Comparison of ENCODE assay signal across 18 cellular contexts in genomic region chr2:48120759-48121242, GRCh38.
A peak's percentile ranks its signal among the peaks of the same experiment; 100 is the strongest.
DNase-seq lines count a peak whose midpoint lies in the region; ATAC-seq, FAIRE-seq and TF ChIP-seq lines count a peak whose summit lies in the region.
"Had no signal": no experiment of that assay in that cellular context is flagged by ENCODE, and none has a peak within 500 bp of the region (broad histone marks: within the 10 kb centered on the region; RNA-seq: fewer than 3 reads in every experiment).

No MANE protein-coding gene starts in this region.

- peak; percentile 55 for DNase-seq in MCF 10A (ENCODE audit: unreplicated experiment)
- DNase-seq in breast epithelium (ENCODE audit: low spot score in 2 of 2): no peak
- peak; percentile 98 for DNase-seq in SIG-M5 treated with dmso at 0.1 percent for 504 hours (lab: John Stamatoyannopoulos, UW; ENCODE audit: unreplicated experiment)
- no peak for DNase-seq in epithelial cell of prostate (ENCODE audit: low read depth, low spot score)
- no peak for DNase-seq in posterior vena cava (ENCODE audit: low spot score)
- no peak for DNase-seq in HTR-8/SVneo (ENCODE audit: insufficient read length, low spot score)
- no peak for DNase-seq in RCC 7860 (ENCODE audit: low spot score)
- DNase-seq: activated CD8-positive, alpha-beta memory T cell treated with anti-CD3 and anti-CD28 coated beads, Interleukin-2, amount 50 U/mL, for 4 hours; effector memory CD4-positive, alpha-beta T cell; gastrocnemius medialis; NCI-H1092; stimulated activated CD4-positive, alpha-beta T cell treated with anti-CD3 and anti-CD28 coated beads, Interleukin-1b, Interleukin-23, amount 100 ng/mL, for 48 hours had no signal

- no peak for TF ChIP-seq CTCF in MCF 10A (IDR thresholded peaks at IDR 0.05; ENCODE audit: unreplicated experiment)
- no peak for TF ChIP-seq CTCF in breast epithelium (IDR thresholded peaks at IDR 0.05)

- H3K27me3 Mint-ChIP-seq in MCF 10A (ENCODE audit: insufficient read depth, unreplicated experiment): no peaks in the 10 kb centered on the region
- H3K27me3 Mint-ChIP-seq: activated naive CD4-positive, alpha-beta T cell treated with anti-CD3 and anti-CD28 coated beads, Interleukin-2, amount 50 U/mL, for 24 hours had no signal

- TF ChIP-seq POLR2A in breast epithelium (IDR thresholded peaks at IDR 0.05): no peak

- intact Hi-C loops in MCF 10A (cut with micrococcal nuclease) (no loop called here), breast epithelium (cut with DNase I; ENCODE audit: low total_unique reads) (no loop called here), posterior vena cava (cut with DNase I) (no loop called here)

- no peak for ATAC-seq in HG02678 (IDR thresholded peaks at IDR 0.05; ENCODE audit: unreplicated experiment)
- ATAC-seq: gastrocnemius medialis had no signal

- POLR2A ChIA-PET in MCF 10A (lab: Yijun Ruan, JAX): no interaction called here

- H3K4me1 ChIP-seq in breast epithelium: no peaks in the 10 kb centered on the region
- H3K4me1 ChIP-seq: gastrocnemius medialis, right atrium auricular region had no signal

- H3K9me3 ChIP-seq in breast epithelium: no peaks in the 10 kb centered on the region
- H3K9me3 ChIP-seq: gastrocnemius medialis, right atrium auricular region had no signal

- H3K27ac ChIP-seq in breast epithelium (no peak overlapping the region), epithelial cell of prostate (peak overlapping the region; percentile 12)
- H3K27ac ChIP-seq: cardiac muscle cell, gastrocnemius medialis, right atrium auricular region, SK-N-MC had no signal

- no peak overlapping the region for H3K27ac Mint-ChIP-seq in MCF 10A (ENCODE audit: low read depth, unreplicated experiment)
- H3K27ac Mint-ChIP-seq: activated naive CD4-positive, alpha-beta T cell treated with anti-CD3 and anti-CD28 coated beads, Interleukin-2, amount 50 U/mL, for 24 hours had no signal

- CTCF ChIA-PET in MCF 10A (lab: Yijun Ruan, JAX): no interaction called here

- no peaks in the 10 kb centered on the region for H3K36me3 ChIP-seq in breast epithelium
- H3K36me3 ChIP-seq: cardiac muscle cell, gastrocnemius medialis, right atrium auricular region had no signal

- no peak overlapping the region for H3K4me3 Mint-ChIP-seq in MCF 10A (ENCODE audit: unreplicated experiment)
- H3K4me3 Mint-ChIP-seq: activated naive CD4-positive, alpha-beta T cell treated with anti-CD3 and anti-CD28 coated beads, Interleukin-2, amount 50 U/mL, for 24 hours had no signal

- no peaks in the 10 kb centered on the region for H3K27me3 ChIP-seq in breast epithelium
- H3K27me3 ChIP-seq: cardiac muscle cell, gastrocnemius medialis, right atrium auricular region had no signal

- no TSS peak for BruUV-seq in MCF 10A (replicated peaks; lab: Mats Ljungman, UMichigan)

- H3K4me1 Mint-ChIP-seq in MCF 10A (ENCODE audit: insufficient read depth, unreplicated experiment): peaks cover 5% of the 10 kb centered on the region

- no peaks in the 10 kb centered on the region for H3K9me3 Mint-ChIP-seq in MCF 10A (ENCODE audit: unreplicated experiment)
- H3K9me3 Mint-ChIP-seq: activated naive CD4-positive, alpha-beta T cell treated with anti-CD3 and anti-CD28 coated beads, Interleukin-2, amount 50 U/mL, for 24 hours had no signal

- H3K4me3 ChIP-seq in breast epithelium: no peak overlapping the region
- H3K4me3 ChIP-seq: cardiac muscle cell, gastrocnemius medialis, lung, right atrium auricular region, SK-N-MC had no signal

- peaks cover 6% of the 10 kb centered on the region for H3K36me3 Mint-ChIP-seq in MCF 10A (ENCODE audit: insufficient read depth, unreplicated experiment)
- H3K36me3 Mint-ChIP-seq: activated naive CD4-positive, alpha-beta T cell treated with anti-CD3 and anti-CD28 coated beads, Interleukin-2, amount 50 U/mL, for 24 hours had no signal

- no peak for FAIRE-seq in HTR-8/SVneo (lab: Jason Lieb, UNC)
- FAIRE-seq in RCC 7860 (lab: Jason Lieb, UNC): no peak

Comparison
In these comparisons a context has a peak if more than half of its experiments do, and no peak if none do; other contexts are left out.
1. DNase-seq: peak in MCF 10A (single experiment) and SIG-M5 treated with dmso at 0.1 percent for 504 hours (single experiment); none in breast epithelium (0 of 2), epithelial cell of prostate (single experiment), posterior vena cava (single experiment), HTR-8/SVneo (single experiment) and RCC 7860 (single experiment).